10 cellular contexts compared by ENCODE assay signal in genomic region chr1:39130297-39130696, GRCh38.
DNase-seq lines count a peak whose midpoint lies in the region; ATAC-seq, FAIRE-seq and TF ChIP-seq lines count a peak whose summit lies in the region.
"Had no signal": no experiment of that assay in that cellular context is flagged by ENCODE, and none has a peak within 500 bp of the region (broad histone marks: within the 10 kb centered on the region; RNA-seq: fewer than 3 reads in every experiment).

No MANE protein-coding gene starts in this region.

- TF ChIP-seq POLR2A in breast epithelium (IDR thresholded peaks at IDR 0.05) = no peak

- H3K36me3 ChIP-seq in MG63 (peaks cover 6% of the 10 kb centered on the region), breast epithelium (no peaks in the 10 kb centered on the region), lower lobe of right lung (peaks cover 7% of the 10 kb centered on the region)

- intact Hi-C loops in breast epithelium (cut with DNase I; ENCODE audit: low total_unique reads) = no loop called here
- intact Hi-C loops in lower lobe of right lung (cut with DNase I) = no loop called here

- H3K9me3 ChIP-seq in MG63 = no peaks in the 10 kb centered on the region
- H3K9me3 ChIP-seq in breast epithelium = no peaks in the 10 kb centered on the region
- no peaks in the 10 kb centered on the region for H3K9me3 ChIP-seq in lower lobe of right lung

- ATAC-seq in lower lobe of right lung (no peak), HG02763 (IDR thresholded peaks at IDR 0.05; ENCODE audit: unreplicated experiment) (no peak)

- no peaks in the 10 kb centered on the region for H3K27me3 ChIP-seq in MG63
- H3K27me3 ChIP-seq in breast epithelium = no peaks in the 10 kb centered on the region
- no peaks in the 10 kb centered on the region for H3K27me3 ChIP-seq in lower lobe of right lung (ENCODE audit: low read depth)

- DNase-seq in MG63 (peak; percentile 43), breast epithelium (ENCODE audit: low spot score in 2 of 2) (no peak), lower lobe of right lung (no peak), urothelium cell line (ENCODE audit: low spot score) (peak; percentile 48), middle frontal gyrus (ENCODE audit: extremely low spot score, low spot score) (no peak)
- DNase-seq in stimulated activated CD4-positive, alpha-beta T cell treated with anti-CD3 and anti-CD28 coated beads, Interleukin-2, amount 100 ng/mL, for 24 hours = no peak
- DNase-seq: activated gamma-delta T cell treated with Interleukin-2 at 50 U/mL for 16 hours, NCI-H1930 had no signal

- TF ChIP-seq CTCF in breast epithelium (IDR thresholded peaks at IDR 0.05) (no peak), lower lobe of right lung (IDR thresholded peaks at IDR 0.05) (no peak)

- H3K27ac ChIP-seq in breast epithelium (peak overlapping the region; percentile 87 to 93), lower lobe of right lung (peak overlapping the region; percentile 83)
- H3K27ac ChIP-seq: parathyroid adenoma had no signal

- H3K4me1 ChIP-seq in breast epithelium = peaks cover 11 to 42% of the 10 kb centered on the region in 2 donors
- H3K4me1 ChIP-seq in lower lobe of right lung = peaks cover 85% of the 10 kb centered on the region

- no peak for FAIRE-seq in urothelium cell line (lab: Jason Lieb, UNC)

- H3K4me3 ChIP-seq in MG63 (no peak overlapping the region), breast epithelium (no peak overlapping the region), lower lobe of right lung (no peak overlapping the region)

Comparison
In these comparisons a context has a peak if more than half of its experiments do, and no peak if none do; other contexts are left out.
1. DNase-seq: peak in MG63 (single experiment) and urothelium cell line (single experiment); none in breast epithelium (0 of 2), lower lobe of right lung (single experiment), stimulated activated CD4-positive, alpha-beta T cell treated with anti-CD3 and anti-CD28 coated beads, Interleukin-2, amount 100 ng/mL, for 24 hours (0 of 2) and middle frontal gyrus (single experiment).